1 cellular context compared by ENCODE assay signal in genomic region chr10:71344916-71345557, GRCh38.
TF ChIP-seq lines count a peak whose summit lies in the region.

No MANE protein-coding gene starts in this region.

TF ChIP-seq in A549, 52 proteins besides CTCF, POLR2A, EP300 and RAD21 (continued from another document):
- no peak for TF ChIP-seq USF2 (IDR thresholded peaks at IDR 0.05)
- TF ChIP-seq NFE2L2 (conservative IDR thresholded peaks at IDR 0.05; ENCODE audit: low read length): no peak
- no peak for TF ChIP-seq GATA3 (IDR thresholded peaks at IDR 0.05; ENCODE audit: borderline replicate concordance)
- no peak for TF ChIP-seq POLR2AphosphoS2 (conservative IDR thresholded peaks at IDR 0.05; ENCODE audit: low read length)
- TF ChIP-seq, protein P1, sequence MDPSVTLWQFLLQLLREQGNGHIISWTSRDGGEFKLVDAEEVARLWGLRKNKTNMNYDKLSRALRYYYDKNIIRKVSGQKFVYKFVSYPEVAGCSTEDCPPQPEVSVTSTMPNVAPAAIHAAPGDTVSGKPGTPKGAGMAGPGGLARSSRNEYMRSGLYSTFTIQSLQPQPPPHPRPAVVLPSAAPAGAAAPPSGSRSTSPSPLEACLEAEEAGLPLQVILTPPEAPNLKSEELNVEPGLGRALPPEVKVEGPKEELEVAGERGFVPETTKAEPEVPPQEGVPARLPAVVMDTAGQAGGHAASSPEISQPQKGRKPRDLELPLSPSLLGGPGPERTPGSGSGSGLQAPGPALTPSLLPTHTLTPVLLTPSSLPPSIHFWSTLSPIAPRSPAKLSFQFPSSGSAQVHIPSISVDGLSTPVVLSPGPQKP (IDR thresholded peaks at IDR 0.05; ENCODE audit: low read depth, low read length): no peak
- no peak for TF ChIP-seq CBX2 (IDR thresholded peaks at IDR 0.05; ENCODE audit: borderline replicate concordance, low read depth)
- TF ChIP-seq RFX5 (IDR thresholded peaks at IDR 0.05): no peak
- no peak for TF ChIP-seq ZNF302 (CRISPR knock-in tag; IDR thresholded peaks at IDR 0.05)
- no peak for TF ChIP-seq FOSB (CRISPR knock-in tag; IDR thresholded peaks at IDR 0.05)
- TF ChIP-seq NPAS2 (CRISPR knock-in tag; IDR thresholded peaks at IDR 0.05; ENCODE audit: borderline replicate concordance): no peak
